Comparison of ENCODE assay signal across 9 cellular contexts in genomic region chr20:46681032-46681854, GRCh38. TPM values are rescaled to one million over a fixed set of nuclear protein-coding genes. Genes with fewer than 3 reads are reported as not detected.
DNase-seq lines count a peak whose midpoint lies in the region; ATAC-seq, FAIRE-seq and TF ChIP-seq lines count a peak whose summit lies in the region.
"Had no signal": no experiment of that assay in that cellular context is flagged by ENCODE, and none has a peak within 500 bp of the region (broad histone marks: within the 10 kb centered on the region; RNA-seq: fewer than 3 reads in every experiment).

No MANE protein-coding gene starts in this region.

- H3K36me3 ChIP-seq in Peyer's patch, result peaks cover 0 to 15% (median 0%) of the 10 kb centered on the region in 3 donors
- no peaks in the 10 kb centered on the region for H3K36me3 ChIP-seq in parathyroid adenoma (ENCODE audit: control insufficient read depth, insufficient read depth, low read length)

- H3K27me3 ChIP-seq in Peyer's patch (no peaks in the 10 kb centered on the region), parathyroid adenoma (ENCODE audit: control insufficient read depth, insufficient read depth, low read length) (no peaks in the 10 kb centered on the region)

- no peak overlapping the region for H3K4me3 ChIP-seq in Jurkat, Clone E6-1 (ENCODE audit: low read length)
- H3K4me3 ChIP-seq in Peyer's patch, result no peak overlapping the region
- H3K4me3 ChIP-seq in foreskin fibroblast (ENCODE audit: low read depth in 1 of 2, low read length in 2 of 2), result no peak overlapping the region
- no peak overlapping the region for H3K4me3 ChIP-seq in parathyroid adenoma (ENCODE audit: low read depth, low read length)

- peaks cover 0 to 14% (median 0%) of the 10 kb centered on the region in 4 donors for H3K4me1 ChIP-seq in Peyer's patch
- peaks cover 5% of the 10 kb centered on the region for H3K4me1 ChIP-seq in parathyroid adenoma

- no peak for TF ChIP-seq POLR2A in Peyer's patch (IDR thresholded peaks at IDR 0.05)

- H3K79me2 ChIP-seq in parathyroid adenoma, result peaks cover 18% of the 10 kb centered on the region

- H3K9ac ChIP-seq in parathyroid adenoma, result no peak overlapping the region

- TF ChIP-seq CTCF in Peyer's patch (IDR thresholded peaks at IDR 0.05), result peak; percentile 57 to 80 (median 77)
- peak; percentile 78 for TF ChIP-seq CTCF in foreskin fibroblast (IDR thresholded peaks at IDR 0.05; ENCODE audit: low read depth, low read length)
- TF ChIP-seq CTCF in parathyroid adenoma (IDR thresholded peaks at IDR 0.05), result peak; percentile 91

- no peak overlapping the region for H3K27ac ChIP-seq in Peyer's patch
- no peak overlapping the region for H3K27ac ChIP-seq in parathyroid adenoma

- ATAC-seq in GM19395 (IDR thresholded peaks at IDR 0.05; ENCODE audit: unreplicated experiment), result no peak

- H2AFZ ChIP-seq in parathyroid adenoma, result no peak overlapping the region

- no peak overlapping the region for H3K4me2 ChIP-seq in parathyroid adenoma (ENCODE audit: low read length)

- no peaks in the 10 kb centered on the region for H3K9me3 ChIP-seq in Peyer's patch
- H3K9me3 ChIP-seq in parathyroid adenoma (ENCODE audit: control insufficient read depth, low read length), result no peaks in the 10 kb centered on the region

- no peak for FAIRE-seq in urothelium cell line (lab: Jason Lieb, UNC)

- DNase-seq in COR-L47 (lab: John Stamatoyannopoulos, UW) (peak; percentile 22), Peyer's patch (peak in 2 of 3 donors; percentile 61 to 87), activated T-helper 1 cell treated with Interleukin-2 at 50 U/mL for 16 hours (ENCODE audit: low read depth) (peak; percentile 30), foreskin fibroblast (peak in 1 of 2 donors; percentile 69), urothelium cell line (ENCODE audit: low spot score) (peak; percentile 77)
- peak; percentile 58 for DNase-seq in Jurkat, Clone E6-1 (ENCODE audit: low read depth, low spot score)

RNA-seq across cellular contexts. Expression of gene TP53RK, which starts 8.0 kb away (rescaled TPM):
- polyA plus RNA-seq in Jurkat, Clone E6-1 (2012; ENCODE audit: insufficient read depth, insufficient read length), result 15.0 TPM
- total RNA-seq in Peyer's patch, result 10 to 100 TPM in 2 of 4 donors, 1 to 10 TPM in 2; 7.4 to 12.1 (median 10.6) TPM

RNA-seq across cellular contexts. Expression of gene SLC2A10, which starts 28.2 kb away (rescaled TPM):
- not detected for polyA plus RNA-seq in Jurkat, Clone E6-1 (2012; ENCODE audit: insufficient read depth, insufficient read length)
- total RNA-seq in Peyer's patch, result 10 to 100 TPM in 3 of 4 donors, 1 to 10 TPM in 1; 8.3 to 19.0 (median 15.4) TPM
- polyA plus RNA-seq: IgD-negative memory B cell had no signal

RNA-seq across cellular contexts. Expression of gene SLC13A3, which starts 30.0 kb away (rescaled TPM):
- not detected for polyA plus RNA-seq in Jurkat, Clone E6-1 (2012; ENCODE audit: insufficient read depth, insufficient read length)
- 10 to 100 TPM in 1 of 4 donors, 1 to 10 TPM in 1, not detected in 2; 1.3 to 10.7 TPM for total RNA-seq in Peyer's patch
- polyA plus RNA-seq: IgD-negative memory B cell had no signal
